Comparison of ENCODE assay signal across 8 cellular contexts in the genomic region with DNA sequence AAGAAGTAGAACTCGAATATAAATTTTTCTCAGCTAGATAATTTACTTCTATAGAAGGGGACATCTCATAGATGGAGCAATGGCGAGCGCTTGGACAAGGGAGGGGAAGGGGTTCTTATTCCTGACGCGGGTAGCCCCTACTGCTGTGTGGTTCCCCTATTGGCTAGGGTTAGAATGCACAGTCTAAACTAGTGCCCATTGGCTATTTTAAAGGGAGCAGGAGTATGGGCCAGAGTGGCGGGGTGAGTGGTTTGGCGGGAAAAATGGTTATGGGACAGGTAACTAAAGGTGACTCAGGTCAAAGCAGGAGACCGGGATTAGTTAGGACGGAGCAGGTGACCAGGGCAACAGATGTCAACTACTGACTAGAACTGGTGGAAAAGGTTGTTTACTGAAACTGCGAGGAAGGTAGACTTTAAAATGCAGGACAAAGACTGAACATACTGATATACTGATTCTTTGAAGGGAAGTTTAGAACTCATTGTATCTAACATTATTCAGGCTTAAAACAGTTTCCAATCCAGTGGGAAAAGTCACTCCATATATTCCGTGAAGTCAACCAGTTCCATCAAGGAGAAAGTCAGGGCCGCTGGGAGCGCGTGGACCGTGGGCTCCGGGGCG. TPM values are rescaled to one million over a fixed set of nuclear protein-coding genes. Genes with fewer than 3 reads are reported as not detected.
DNase-seq lines count a peak whose midpoint lies in the region; ATAC-seq and TF ChIP-seq lines count a peak whose summit lies in the region.

No MANE protein-coding gene starts in this region.

- H3K27me3 ChIP-seq in BE2C (no peaks in the 10 kb centered on the region), HAP-1 (ENCODE audit: low read depth) (no peaks in the 10 kb centered on the region), muscle layer of duodenum (ENCODE audit: low read depth, low read length) (no peaks in the 10 kb centered on the region)

- H3K4me1 ChIP-seq in BE2C (no peaks in the 10 kb centered on the region), HAP-1 (peaks cover 5% of the 10 kb centered on the region; the same call in 1 of the 2 replicates), muscle layer of duodenum (ENCODE audit: control insufficient read depth in 1 of 2, insufficient read depth in 2 of 2, low read length in 2 of 2) (peaks cover 0 to 9% of the 10 kb centered on the region in 2 donors)

- H3K36me3 ChIP-seq in BE2C (peaks cover 10% of the 10 kb centered on the region), HAP-1 (replicated peaks) (peaks cover 8% of the 10 kb centered on the region), muscle layer of duodenum (ENCODE audit: control insufficient read depth in 1 of 2, insufficient read depth in 2 of 2, low read length in 2 of 2) (no peaks in the 10 kb centered on the region)

- in situ Hi-C loops in HAP-1 (cut with MboI; ENCODE audit: low sequenced_read_pairs): no loop called here

- DNase-seq in BE2C (no peak), HAP-1 (ENCODE audit: low spot score in 2 of 2) (peak; percentile 13 to 49), RPMI8226 (peak; percentile 58), ecto neural progenitor cell (ENCODE audit: low spot score) (peak; percentile 59), Ammon's horn (ENCODE audit: low spot score) (no peak)

- H3K27ac ChIP-seq in muscle layer of duodenum (ENCODE audit: low read length): peak overlapping the region; percentile 80

- peak; percentile 22; the same call in 1 of the 2 replicates for TF ChIP-seq CTCF in BE2C (IDR thresholded peaks at IDR 0.05; ENCODE audit: low read depth, low read length)

- ATAC-seq in GM19452 (IDR thresholded peaks at IDR 0.05; ENCODE audit: unreplicated experiment) (no peak), GM21529 (IDR thresholded peaks at IDR 0.05; ENCODE audit: unreplicated experiment) (no peak)

- peak overlapping the region; percentile 89 for H3K4me3 ChIP-seq in BE2C (ENCODE audit: low read depth, low read length)
- H3K4me3 ChIP-seq in HAP-1: peak overlapping the region; percentile 100
- H3K4me3 ChIP-seq in muscle layer of duodenum (ENCODE audit: low read depth in 1 of 2, low read length in 2 of 2): peak overlapping the region; percentile 57 to 81

- H3K9me3 ChIP-seq in BE2C (no peaks in the 10 kb centered on the region), HAP-1 (0 out of 2 replicates have a peak, but pooled peaks cover 3% of the 10 kb centered on the region), muscle layer of duodenum (ENCODE audit: control insufficient read depth in 1 of 2, low read length in 2 of 2) (no peaks in the 10 kb centered on the region)

RNA-seq across cellular contexts. Expression of a gene that starts 0.9 kb away (rescaled TPM):
- 88.1 TPM for polyA plus RNA-seq in BE2C (2012; ENCODE audit: insufficient read depth, insufficient read length, low read depth)

RNA-seq across cellular contexts. Expression of a gene that starts 29.4 kb away (rescaled TPM):
- polyA plus RNA-seq in BE2C (2012; ENCODE audit: insufficient read depth, insufficient read length, low read depth): 6.4 TPM

RNA-seq across cellular contexts. Expression of a gene that starts 39.5 kb away (rescaled TPM):
- polyA plus RNA-seq in BE2C (2012; ENCODE audit: insufficient read depth, insufficient read length, low read depth): 129 TPM

Comparison
In these comparisons a context has a peak if more than half of its experiments do, and no peak if none do; other contexts are left out.
1. DNase-seq: peak in HAP-1 (2 of 2), RPMI8226 (single experiment) and ecto neural progenitor cell (single experiment); none in BE2C (single experiment) and Ammon's horn (single experiment).
2. Peak in every context shown above with its lines, with median percentiles within 50 percentile points of each other: H3K4me3 ChIP-seq.